ENCODE assay signal across 11 cellular contexts in genomic region chr5:141477815-141478214, GRCh38. TPM values are rescaled to one million over a fixed set of nuclear protein-coding genes. Genes with fewer than 3 reads are reported as not detected.
A peak's percentile ranks its signal among the peaks of the same experiment; 100 is the strongest.
DNase-seq lines count a peak whose midpoint lies in the region; ATAC-seq and TF ChIP-seq lines count a peak whose summit lies in the region.
"Had no signal": no experiment of that assay in that cellular context is flagged by ENCODE, and none has a peak within 500 bp of the region (broad histone marks: within the 10 kb centered on the region; RNA-seq: fewer than 3 reads in every experiment).

No MANE protein-coding gene starts in this region.

- no peak overlapping the region for H3K56ac ChIP-seq in IMR-90 (ENCODE audit: extremely low read depth, insufficient read depth, low read length)

- dilution Hi-C loops in IMR-90 (cut with HindIII; ENCODE audit: low sequenced_read_pairs, unreplicated experiment), result no loop called here

- POLR2A ChIA-PET in AG04449 (lab: Yijun Ruan, JAX), result interaction anchor here (1.0 to 1.7 kb wide), 2 partner anchors 31 to 44 kb away, joined by 3 to 8 read pairs; no protein-coding TSS in a partner anchor
- POLR2A ChIA-PET in IMR-90 (lab: Charles Lee; ENCODE audit: unreplicated experiment), result no interaction called here

- H3K36me3 ChIP-seq in IMR-90 (ENCODE audit: control insufficient read depth, insufficient read depth, low read length) (no peaks in the 10 kb centered on the region), endodermal cell (ENCODE audit: control insufficient read depth, insufficient read depth, low read length) (no peaks in the 10 kb centered on the region), ovary (no peaks in the 10 kb centered on the region)

- H3K4me1 Mint-ChIP-seq in endodermal cell, result peaks cover 11% of the 10 kb centered on the region

- H3K9me1 ChIP-seq in IMR-90 (ENCODE audit: insufficient read depth, low read length), result peaks cover 6% of the 10 kb centered on the region; the same call in 1 of the 2 replicates

- peaks cover 23 to 48% of the 10 kb centered on the region in 2 experiments for H3K79me1 ChIP-seq in IMR-90 (ENCODE audit: low read depth in 1 of 2, low read length in 2 of 2)

- 0 out of 2 replicates have a peak overlapping the region, but pooled peaks have one; percentile 15 for H2AK5ac ChIP-seq in IMR-90 (ENCODE audit: low read depth, low read length)

- H3K9me3 ChIP-seq in IMR-90 (ENCODE audit: control insufficient read depth, insufficient read depth, low read length) (no peaks in the 10 kb centered on the region), endodermal cell (ENCODE audit: control insufficient read depth, low read length) (no peaks in the 10 kb centered on the region), ovary (no peaks in the 10 kb centered on the region)

- H2BK15ac ChIP-seq in IMR-90 (ENCODE audit: low read depth, low read length), result no peak overlapping the region

- 0 out of 2 replicates have a peak overlapping the region, but pooled peaks have one; percentile 10 for H3K4ac ChIP-seq in IMR-90 (ENCODE audit: low read depth, low read length)

- H3K4me2 ChIP-seq in IMR-90 (ENCODE audit: low read depth, low read length), result peak overlapping the region; percentile 64

- CTCF ChIA-PET in AG04449 (lab: Yijun Ruan, JAX), result interaction anchor here (1.0 to 7.5 kb wide), 13 partner anchors 10 to 141 kb away, joined by 3 to 99 read pairs (median 7); partner anchors contain the start of genes DIAPH1, PCDHGA11, PCDHGA12 and PCDHGC5
- CTCF ChIA-PET in IMR-90 (lab: Yijun Ruan, JAX), result interaction anchor here (1.1 to 3.1 kb wide), 5 partner anchors 34 to 80 kb away, joined by 3 to 19 read pairs (median 6); partner anchors contain the start of gene PCDHGA10

- H3K36me3 Mint-ChIP-seq in endodermal cell (ENCODE audit: low read depth), result peaks cover 11% of the 10 kb centered on the region
- H3K36me3 Mint-ChIP-seq: CD8-positive, alpha-beta T cell had no signal

- no peaks in the 10 kb centered on the region for H3K27me3 ChIP-seq in IMR-90 (ENCODE audit: control insufficient read depth, insufficient read depth, low read length)
- H3K27me3 ChIP-seq in endodermal cell (ENCODE audit: control insufficient read depth, insufficient read depth, low read length, poor library complexity, severe bottlenecking), result peaks cover 12% of the 10 kb centered on the region
- no peaks in the 10 kb centered on the region for H3K27me3 ChIP-seq in ovary

- no peak for TF ChIP-seq POLR2A in IMR-90 (IDR thresholded peaks at IDR 0.05; ENCODE audit: low read depth, low read length)
- TF ChIP-seq POLR2A in ovary (IDR thresholded peaks at IDR 0.05), result no peak

- 0 out of 2 replicates have a peak overlapping the region, but pooled peaks have one; percentile 8 for H2BK120ac ChIP-seq in IMR-90 (ENCODE audit: low read depth, low read length)

- H4K91ac ChIP-seq in IMR-90 (ENCODE audit: insufficient read depth, low read depth, low read length), result no peak overlapping the region

- intact Hi-C loops in IMR-90 (cut with micrococcal nuclease), result loop anchor here (5.0 kb wide), 2 partner anchors 46 to 61 kb away; partner anchors contain the start of genes PCDHGA12 and PCDHGB7
- intact Hi-C loops in ovary (cut with DNase I), result loop anchor here in 2 of 4 donors (5.0 kb wide), 3 partner anchors 34 to 84 kb away; no protein-coding TSS in a partner anchor

- in situ Hi-C loops in IMR-90 (cut with MboI; ENCODE audit: low sequenced_read_pairs), result loop anchor here (5.0 kb wide), 1 partner anchor 44 kb away; no protein-coding TSS in a partner anchor

- no peak for TF ChIP-seq RAD21 in IMR-90 (IDR thresholded peaks at IDR 0.05; ENCODE audit: low read length)

- WGBS in IMR-90 (ENCODE audit: extremely low coverage in 2 of 2, insufficient read length in 1 of 2), 2 experiments, result 34% methylated on average over 3 of the region's 13 CpGs; no CpG with 5 or more reads in 1 of the 2 experiments
- 95% methylated on average over 7 to 13 of the region's 13 CpGs for WGBS in endodermal cell (ENCODE audit: insufficient coverage in 1 of 2, insufficient read length in 1 of 2), 2 experiments
- WGBS in ovary, 3 donors, result 48 to 62% (median 62%) methylated on average over 13 of the region's 13 CpGs

- no peak for ATAC-seq in IMR-90 (ENCODE audit: low read depth)
- ATAC-seq in HG02759 (IDR thresholded peaks at IDR 0.05; ENCODE audit: unreplicated experiment), result no peak
- ATAC-seq: CD8-positive, alpha-beta T cell had no signal

- peak overlapping the region; percentile 19 for H3K4me3 Mint-ChIP-seq in endodermal cell

- no peak overlapping the region for H2BK5ac ChIP-seq in IMR-90 (ENCODE audit: low read depth, low read length, poor library complexity, severe bottlenecking)

- H3K9ac ChIP-seq in IMR-90 (ENCODE audit: low read depth, low read length) (no peak overlapping the region; the same call in 1 of the 2 replicates), endodermal cell (ENCODE audit: extremely low read depth, low read length, poor library complexity, severe bottlenecking) (no peak overlapping the region)

- H4K5ac ChIP-seq in IMR-90 (ENCODE audit: low read depth, low read length), result no peak overlapping the region

- H3K14ac ChIP-seq in IMR-90 (replicated peaks; ENCODE audit: low read depth, low read length), result peak overlapping the region; percentile 60

- H3K4me1 ChIP-seq in IMR-90 (ENCODE audit: control insufficient read depth, insufficient read depth, low read length), result peaks cover 17% of the 10 kb centered on the region
- no peaks in the 10 kb centered on the region for H3K4me1 ChIP-seq in endodermal cell (ENCODE audit: control insufficient read depth, insufficient read depth, low read length)
- peaks cover 17% of the 10 kb centered on the region for H3K4me1 ChIP-seq in ovary (ENCODE audit: insufficient read depth)

- no peak overlapping the region for H2AFZ ChIP-seq in IMR-90 (replicated peaks; ENCODE audit: low read length, poor library complexity)

- H3K18ac ChIP-seq in IMR-90 (ENCODE audit: low read depth, low read length), result no peak overlapping the region

- H3K9me3 Mint-ChIP-seq in endodermal cell, result no peaks in the 10 kb centered on the region
- H3K9me3 Mint-ChIP-seq: CD8-positive, alpha-beta T cell had no signal

- H4K20me1 ChIP-seq in IMR-90 (ENCODE audit: insufficient read depth, low read length), result peaks cover 35% of the 10 kb centered on the region

- H3K27ac ChIP-seq in IMR-90 (ENCODE audit: insufficient read depth, low read length) (no peak overlapping the region), endodermal cell (ENCODE audit: low read depth, low read length) (no peak overlapping the region), ovary (no peak overlapping the region)

- no peak for DNase-seq in AG04449 (ENCODE audit: low read depth, low spot score)
- no peak for DNase-seq in IMR-90
- peak; percentile 42 for DNase-seq in endodermal cell
- DNase-seq in ovary, result no peak
- DNase-seq in NCI-H128 (lab: John Stamatoyannopoulos, UW; ENCODE audit: unreplicated experiment), result no peak
- DNase-seq in stimulated activated CD4-positive, alpha-beta T cell treated with anti-CD3 and anti-CD28 coated beads, Interleukin-2, amount 100 ng/mL, for 48 hours, result no peak
- no peak for DNase-seq in activated CD8-positive, alpha-beta memory T cell treated with anti-CD3 and anti-CD28 coated beads, Interleukin-2, amount 50 U/mL, for 48 hours
- DNase-seq: CD8-positive, alpha-beta T cell; Kasumi-1; NCI-H524 had no signal

- BruUV-seq in IMR-90 (replicated peaks; lab: Mats Ljungman, UMichigan), result no TSS peak

- peaks cover 31% of the 10 kb centered on the region for H3K27me3 Mint-ChIP-seq in endodermal cell (ENCODE audit: insufficient read depth)

- TF ChIP-seq EP300 in ovary (IDR thresholded peaks at IDR 0.05), result no peak

- H4K8ac ChIP-seq in IMR-90 (ENCODE audit: low read depth in 2 of 2, low read length in 2 of 2), result no peak overlapping the region

- H2BK20ac ChIP-seq in IMR-90 (ENCODE audit: low read depth, low read length), result no peak overlapping the region

- H2AK9ac ChIP-seq in IMR-90 (replicated peaks; ENCODE audit: low read depth, low read length, poor library complexity), result peak overlapping the region; percentile 53

- no peak overlapping the region for H3K27ac Mint-ChIP-seq in endodermal cell
- H3K27ac Mint-ChIP-seq: CD8-positive, alpha-beta T cell had no signal

- H3K4me3 ChIP-seq in AG04449 (ENCODE audit: low read depth, low read length) (peak overlapping the region; percentile 84), IMR-90 (ENCODE audit: insufficient read depth, low read depth, low read length) (peak overlapping the region; percentile 54; the same call in 1 of the 2 replicates), endodermal cell (ENCODE audit: low read length) (no peak overlapping the region), ovary (peak overlapping the region; percentile 59)

- H3K23ac ChIP-seq in IMR-90 (ENCODE audit: low read depth, low read length), result peak overlapping the region; percentile 86; the same call in 1 of the 2 replicates

- TF ChIP-seq CTCF in AG04449 (IDR thresholded peaks at IDR 0.05; ENCODE audit: insufficient read depth, low read length, missing control alignments) (no peak), IMR-90 (conservative IDR thresholded peaks at IDR 0.05; ENCODE audit: low read depth, low read length) (no peak), endodermal cell (conservative IDR thresholded peaks at IDR 0.05) (no peak), ovary (IDR thresholded peaks at IDR 0.05) (no peak)

RNA-seq across cellular contexts. Expression of gene PCDHGC3, which starts 2.0 kb away (rescaled TPM):
- 21.1 and 21.9 TPM in 2 replicates for total RNA-seq in IMR-90 (2012; rRNA removed)
- 58.9 and 72.1 TPM in 2 replicates for polyA plus RNA-seq in IMR-90 (2012; rRNA removed)
- 70.3 and 79.6 TPM in 2 replicates for polyA plus RNA-seq in IMR-90 (2012; cell fraction: cytosol; rRNA removed)
- polyA plus RNA-seq in IMR-90 (2012; cell fraction: nucleus; rRNA removed; ENCODE audit: low replicate concordance), result 18.5 and 26.3 TPM in 2 replicates
- 10 to 100 TPM; 13.9 to 27.6 TPM for total RNA-seq in endodermal cell
- 56.9 TPM for polyA plus RNA-seq in endodermal cell (2013, experiment 1 of 2)
- polyA plus RNA-seq in endodermal cell (2013, experiment 2 of 2), result 55.8 TPM
- total RNA-seq in ovary, result 10 to 100 TPM; 19.6 to 85.3 (median 67.7) TPM
- polyA plus RNA-seq in ovary, result 10 to 100 TPM; 63.1 to 92.9 TPM
- total RNA-seq: CD8-positive, alpha-beta T cell had no signal

RNA-seq across cellular contexts. Expression of gene PCDHGC4, which starts 7.0 kb away (rescaled TPM):
- 1.1 and 1.6 TPM in 2 replicates for total RNA-seq in IMR-90 (2012; rRNA removed)
- 0.60 and 0.65 TPM in 2 replicates for polyA plus RNA-seq in IMR-90 (2012; rRNA removed)
- polyA plus RNA-seq in IMR-90 (2012; cell fraction: cytosol; rRNA removed), result 0.12 and 0.24 TPM in 2 replicates
- polyA plus RNA-seq in IMR-90 (2012; cell fraction: nucleus; rRNA removed; ENCODE audit: low replicate concordance), result 4.4 and 5.1 TPM in 2 replicates
- total RNA-seq in endodermal cell, result 1 to 10 TPM; 2.6 to 3.0 TPM
- 22.9 TPM for polyA plus RNA-seq in endodermal cell (2013, experiment 1 of 2)
- 22.7 TPM for polyA plus RNA-seq in endodermal cell (2013, experiment 2 of 2)
- 1 to 10 TPM; 1.0 to 4.5 (median 2.4) TPM for total RNA-seq in ovary
- polyA plus RNA-seq in ovary, result under 1 TPM; 0.22 to 0.32 TPM
- total RNA-seq: CD8-positive, alpha-beta T cell had no signal

RNA-seq across cellular contexts. Expression of gene PCDHGC5, which starts 11.1 kb away (rescaled TPM):
- total RNA-seq in IMR-90 (2012; rRNA removed) (2.5 and 2.9 TPM in 2 replicates), endodermal cell (1 to 10 TPM in 1 of 2 donors, under 1 TPM in 1; 0.71 to 1.8 TPM), ovary (1 to 10 TPM; 1.4 to 3.5 (median 2.0) TPM)
- polyA plus RNA-seq in IMR-90 (2012; rRNA removed) (3.8 TPM in 2 replicates), ovary (under 1 TPM; 0.19 to 0.48 TPM)
- polyA plus RNA-seq in IMR-90 (2012; cell fraction: cytosol; rRNA removed), result 2.5 and 3.2 TPM in 2 replicates
- polyA plus RNA-seq in IMR-90 (2012; cell fraction: nucleus; rRNA removed; ENCODE audit: low replicate concordance), result 11.1 and 15.3 TPM in 2 replicates
- polyA plus RNA-seq in endodermal cell (2013, experiment 1 of 2), result 1.7 TPM
- polyA plus RNA-seq in endodermal cell (2013, experiment 2 of 2), result 1.9 TPM
- total RNA-seq: CD8-positive, alpha-beta T cell had no signal

RNA-seq across cellular contexts. Expression of gene PCDHGA12, which starts 47.5 kb away (rescaled TPM):
- 8.8 and 9.7 TPM in 2 replicates for total RNA-seq in IMR-90 (2012; rRNA removed)
- polyA plus RNA-seq in IMR-90 (2012; rRNA removed), result 7.9 and 9.2 TPM in 2 replicates
- polyA plus RNA-seq in IMR-90 (2012; cell fraction: cytosol; rRNA removed), result 8.7 and 9.5 TPM in 2 replicates
- polyA plus RNA-seq in IMR-90 (2012; cell fraction: nucleus; rRNA removed; ENCODE audit: low replicate concordance), result 5.9 and 6.2 TPM in 2 replicates
- total RNA-seq in endodermal cell, result 1 to 10 TPM; 1.4 to 4.1 TPM
- polyA plus RNA-seq in endodermal cell (2013, experiment 1 of 2), result 0.25 TPM
- 0.25 TPM for polyA plus RNA-seq in endodermal cell (2013, experiment 2 of 2)
- 10 to 100 TPM in 1 of 7 donors, 1 to 10 TPM in 6; 6.0 to 10.4 (median 8.2) TPM for total RNA-seq in ovary
- 1 to 10 TPM; 2.0 to 4.5 TPM for polyA plus RNA-seq in ovary
- total RNA-seq: CD8-positive, alpha-beta T cell had no signal

RNA-seq across cellular contexts. Expression of gene PCDHGA11, which starts 57.0 kb away (rescaled TPM):
- total RNA-seq in IMR-90 (2012; rRNA removed) (5.4 and 5.8 TPM in 2 replicates), endodermal cell (10 to 100 TPM in 1 of 2 donors, 1 to 10 TPM in 1; 8.5 to 10.6 TPM), ovary (1 to 10 TPM; 3.2 to 7.7 (median 5.7) TPM)
- polyA plus RNA-seq in IMR-90 (2012; rRNA removed) (6.9 and 7.5 TPM in 2 replicates), ovary (1 to 10 TPM; 1.4 to 2.6 TPM)
- polyA plus RNA-seq in IMR-90 (2012; cell fraction: cytosol; rRNA removed), result 5.3 and 6.0 TPM in 2 replicates
- polyA plus RNA-seq in IMR-90 (2012; cell fraction: nucleus; rRNA removed; ENCODE audit: low replicate concordance), result 4.7 and 5.2 TPM in 2 replicates
- 0.78 TPM for polyA plus RNA-seq in endodermal cell (2013, experiment 1 of 2)
- 0.99 TPM for polyA plus RNA-seq in endodermal cell (2013, experiment 2 of 2)
